1 cellular context compared by ENCODE assay signal in genomic region chr22:25624486-25624885, GRCh38.
TF ChIP-seq lines count a peak whose summit lies in the region.

No MANE protein-coding gene starts in this region.

TF ChIP-seq in SK-N-SH, 30 proteins besides CTCF, POLR2A, EP300 and RAD21 (continued from another document):
- TF ChIP-seq YY1 (IDR thresholded peaks at IDR 0.05; ENCODE audit: low read depth) (no peak), SIN3A (IDR thresholded peaks at IDR 0.05; ENCODE audit: borderline replicate concordance, low read depth, low read length) (no peak), RFX5 (IDR thresholded peaks at IDR 0.05; ENCODE audit: low read length) (no peak), TCF12 (IDR thresholded peaks at IDR 0.05) (no peak)
